Comparison of ENCODE assay signal across 11 cellular contexts in the genomic region with DNA sequence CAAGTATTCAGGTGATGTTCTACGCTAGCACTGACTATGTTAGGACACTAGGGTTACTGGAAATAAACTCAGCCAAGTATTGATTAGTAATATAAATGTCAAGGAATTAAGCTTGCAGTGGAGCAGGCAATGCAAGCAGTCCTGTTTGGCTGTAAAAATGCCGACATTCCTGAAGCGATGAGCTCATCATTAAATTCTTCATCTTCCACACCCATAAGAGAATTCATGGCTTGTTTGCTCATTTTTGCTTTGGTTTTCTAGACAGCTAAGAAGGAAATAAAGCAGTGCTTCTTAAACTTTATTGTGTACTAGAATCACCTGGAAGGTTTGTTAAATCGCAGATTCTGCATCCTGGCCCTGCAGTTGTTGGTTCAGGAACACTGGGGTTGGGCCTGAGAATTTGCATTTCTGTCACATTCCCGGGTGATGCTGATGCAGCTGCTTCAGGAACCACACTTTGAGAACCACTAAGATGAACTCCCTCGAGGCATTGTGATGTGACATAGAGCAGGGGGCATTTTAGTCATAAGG. TPM values are rescaled to one million over a fixed set of nuclear protein-coding genes. Genes with fewer than 3 reads are reported as not detected.
DNase-seq lines count a peak whose midpoint lies in the region; ATAC-seq and TF ChIP-seq lines count a peak whose summit lies in the region.
"Had no signal": no experiment of that assay in that cellular context is flagged by ENCODE, and none has a peak within 500 bp of the region (broad histone marks: within the 10 kb centered on the region; RNA-seq: fewer than 3 reads in every experiment).

No MANE protein-coding gene starts in this region.

- DNase-seq in SJCRH30 (peak; percentile 59 to 64), fibroblast of villous mesenchyme (ENCODE audit: low read depth) (peak; percentile 75), osteocyte (ENCODE audit: extremely low spot score, unreplicated experiment) (no peak)
- no peak for DNase-seq in activated CD8-positive, alpha-beta T cell treated with anti-CD3 and anti-CD28 coated beads for 36 hours
- DNase-seq: DND-41, OCI-M1, tibial artery had no signal

- no peaks in the 10 kb centered on the region for H4K20me1 ChIP-seq in BLaER1 treated with 17β-estradiol and CSF1 and Interleukin-3, amounts not matched to agents 10 nM and 100 nM

- TF ChIP-seq CTCF in fibroblast of villous mesenchyme (IDR thresholded peaks at IDR 0.05; ENCODE audit: insufficient read depth, low read depth, low read length) (no peak), osteocyte (IDR thresholded peaks at IDR 0.05) (no peak)
- no peak for TF ChIP-seq CTCF in activated CD8-positive, alpha-beta T cell treated with anti-CD3 and anti-CD28 coated beads for 36 hours (IDR thresholded peaks at IDR 0.05)

- H3K4me1 ChIP-seq in BLaER1 treated with 17β-estradiol and CSF1 and Interleukin-3, amounts not matched to agents 10 nM and 100 nM, result peaks cover 0 to 60% (median 36%) of the 10 kb centered on the region in 10 experiments; a peak in 13 of 20 replicates
- peaks cover 13% of the 10 kb centered on the region for H3K4me1 ChIP-seq in SJCRH30

- H3K4me3 Mint-ChIP-seq in osteocyte (ENCODE audit: unreplicated experiment), result no peak overlapping the region
- no peak overlapping the region for H3K4me3 Mint-ChIP-seq in activated CD8-positive, alpha-beta T cell treated with anti-CD3 and anti-CD28 coated beads for 36 hours

- no peak overlapping the region for H3K4me3 ChIP-seq in BLaER1 treated with 17β-estradiol and CSF1 and Interleukin-3, amounts not matched to agents 10 nM and 100 nM
- peak overlapping the region; percentile 13; the same call in 1 of the 2 replicates for H3K4me3 ChIP-seq in SJCRH30
- H3K4me3 ChIP-seq in fibroblast of villous mesenchyme (ENCODE audit: low read depth, low read length), result no peak overlapping the region
- H3K4me3 ChIP-seq: tibial artery had no signal

- no peak for ATAC-seq in activated CD8-positive, alpha-beta T cell treated with anti-CD3 and anti-CD28 coated beads for 36 hours
- ATAC-seq in HG02798 (IDR thresholded peaks at IDR 0.05; ENCODE audit: poor library complexity, unreplicated experiment) (no peak), GM18498 (IDR thresholded peaks at IDR 0.05; ENCODE audit: unreplicated experiment) (no peak), HG03469 (IDR thresholded peaks at IDR 0.05; ENCODE audit: unreplicated experiment) (no peak)

- POLR2A ChIA-PET in activated CD8-positive, alpha-beta T cell treated with anti-CD3 and anti-CD28 coated beads for 36 hours (lab: Charles Lee), result no interaction called here

- no peak overlapping the region for H3K27ac ChIP-seq in BLaER1 treated with 17β-estradiol and CSF1 and Interleukin-3, amounts not matched to agents 10 nM and 100 nM
- peak overlapping the region; percentile 72 for H3K27ac ChIP-seq in SJCRH30
- H3K27ac ChIP-seq: tibial artery had no signal

- CTCF ChIA-PET in activated CD8-positive, alpha-beta T cell treated with anti-CD3 and anti-CD28 coated beads for 36 hours (lab: Charles Lee), result no interaction called here

- no peak overlapping the region for H3K9ac ChIP-seq in BLaER1 treated with 17β-estradiol and CSF1 and Interleukin-3, amounts not matched to agents 10 nM and 100 nM

- H3K36me3 ChIP-seq in BLaER1 treated with 17β-estradiol and CSF1 and Interleukin-3, amounts not matched to agents 10 nM and 100 nM, result no peaks in the 10 kb centered on the region
- H3K36me3 ChIP-seq in SJCRH30, result no peaks in the 10 kb centered on the region
- H3K36me3 ChIP-seq: tibial artery had no signal

- H3K27me3 Mint-ChIP-seq in osteocyte (ENCODE audit: unreplicated experiment), result no peaks in the 10 kb centered on the region
- H3K27me3 Mint-ChIP-seq in activated CD8-positive, alpha-beta T cell treated with anti-CD3 and anti-CD28 coated beads for 36 hours, result peaks cover 4% of the 10 kb centered on the region

- H3K4me1 Mint-ChIP-seq in osteocyte (ENCODE audit: unreplicated experiment), result peaks cover 39% of the 10 kb centered on the region
- H3K4me1 Mint-ChIP-seq in activated CD8-positive, alpha-beta T cell treated with anti-CD3 and anti-CD28 coated beads for 36 hours (ENCODE audit: low read depth), result no peaks in the 10 kb centered on the region

- no peaks in the 10 kb centered on the region for H3K27me3 ChIP-seq in BLaER1 treated with 17β-estradiol and CSF1 and Interleukin-3, amounts not matched to agents 10 nM and 100 nM
- H3K27me3 ChIP-seq in SJCRH30, result no peaks in the 10 kb centered on the region
- H3K27me3 ChIP-seq: tibial artery had no signal

- peak overlapping the region; percentile 23 for H3K27ac Mint-ChIP-seq in osteocyte (ENCODE audit: unreplicated experiment)
- H3K27ac Mint-ChIP-seq in activated CD8-positive, alpha-beta T cell treated with anti-CD3 and anti-CD28 coated beads for 36 hours, result no peak overlapping the region

- no peaks in the 10 kb centered on the region for H3K9me3 Mint-ChIP-seq in osteocyte (ENCODE audit: unreplicated experiment)
- H3K9me3 Mint-ChIP-seq in activated CD8-positive, alpha-beta T cell treated with anti-CD3 and anti-CD28 coated beads for 36 hours, result no peaks in the 10 kb centered on the region

- H3K4me2 ChIP-seq in BLaER1 treated with 17β-estradiol and CSF1 and Interleukin-3, amounts not matched to agents 10 nM and 100 nM, result peak overlapping the region in 6 of 11 experiments; percentile 18 to 64 (median 45); a peak in 8 of 22 replicates

- intact Hi-C loops in activated CD8-positive, alpha-beta T cell treated with anti-CD3 and anti-CD28 coated beads for 36 hours (cut with micrococcal nuclease), result no loop called here

- peaks cover 5 to 21% (median 14%) of the 10 kb centered on the region in 11 experiments; a peak in 14 of 22 replicates for H3K9me3 ChIP-seq in BLaER1 treated with 17β-estradiol and CSF1 and Interleukin-3, amounts not matched to agents 10 nM and 100 nM (replicated peaks in 1 of 11)
- no peaks in the 10 kb centered on the region for H3K9me3 ChIP-seq in SJCRH30 (replicated peaks)
- H3K9me3 ChIP-seq: tibial artery had no signal

- H3K36me3 Mint-ChIP-seq in osteocyte (ENCODE audit: unreplicated experiment), result no peaks in the 10 kb centered on the region
- H3K36me3 Mint-ChIP-seq in activated CD8-positive, alpha-beta T cell treated with anti-CD3 and anti-CD28 coated beads for 36 hours (ENCODE audit: low read depth), result no peaks in the 10 kb centered on the region

RNA-seq across cellular contexts. Expression of a gene that starts 17.8 kb away (rescaled TPM):
- total RNA-seq in SJCRH30 (2014; rRNA removed; shearing (Covaris generic)), result 3.4 and 4.5 TPM in 2 replicates
- total RNA-seq in fibroblast of villous mesenchyme (27.4 and 50.1 TPM in 2 replicates), osteocyte (0.97 and 1.0 TPM in 2 replicates)
- under 1 TPM; 0.63 to 0.90 TPM for total RNA-seq in activated CD8-positive, alpha-beta T cell treated with anti-CD3 and anti-CD28 coated beads for 36 hours

Comparison
In these comparisons a context has a peak if more than half of its experiments do, and no peak if none do; other contexts are left out.
1. DNase-seq: peak in SJCRH30 (2 of 2) and fibroblast of villous mesenchyme (single experiment); none in osteocyte (single experiment) and activated CD8-positive, alpha-beta T cell treated with anti-CD3 and anti-CD28 coated beads for 36 hours (single experiment).